ENCODE assay signal across 1 cellular context in the genomic region with DNA sequence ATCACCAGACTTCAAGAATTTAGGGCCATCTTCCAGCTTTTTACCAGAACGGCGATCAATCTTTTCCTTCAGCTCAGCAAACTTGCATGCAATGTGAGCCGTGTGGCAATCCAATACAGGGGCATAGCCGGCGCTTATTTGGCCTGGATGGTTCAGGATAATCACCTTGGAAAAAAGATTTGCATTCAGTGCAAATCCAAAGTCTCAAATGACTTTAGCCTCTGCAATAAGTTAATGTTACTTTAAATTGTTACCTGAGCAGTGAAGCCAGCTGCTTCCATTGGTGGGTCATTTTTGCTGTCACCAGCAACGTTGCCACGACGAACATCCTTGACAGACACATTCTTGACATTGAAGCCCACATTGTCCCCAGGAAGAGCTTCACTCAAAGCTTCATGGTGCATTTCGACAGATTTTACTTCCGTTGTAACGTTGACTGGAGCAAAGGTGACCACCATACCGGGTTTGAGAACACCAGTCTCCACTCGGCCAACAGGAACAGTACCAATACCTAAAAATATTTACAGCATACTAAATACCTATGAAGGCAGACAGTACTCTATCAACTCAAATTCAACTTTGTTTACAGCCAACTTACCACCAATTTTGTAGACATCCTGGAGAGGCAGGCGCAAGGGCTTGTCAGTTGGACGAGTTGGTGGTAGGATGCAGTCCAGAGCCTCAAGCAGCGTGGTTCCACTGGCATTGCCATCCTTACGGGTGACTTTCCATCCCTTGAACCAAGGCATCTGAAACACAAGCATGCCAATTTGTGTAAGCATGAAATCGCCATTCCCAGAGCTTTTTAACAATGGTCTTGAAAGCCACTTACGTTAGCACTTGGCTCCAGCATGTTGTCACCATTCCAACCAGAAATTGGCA.
TF ChIP-seq lines count a peak whose summit lies in the region.

No MANE protein-coding gene starts in this region.

TF ChIP-seq in A549, 52 proteins besides CTCF, POLR2A, EP300 and RAD21:
- 0 out of 5 replicates have a peak, but pooled peaks of 1 of the 2 experiments have one; percentile 30 for TF ChIP-seq JUN (IDR thresholded peaks at IDR 0.05)
